ENCODE assay signal across 15 cellular contexts in the genomic region with DNA sequence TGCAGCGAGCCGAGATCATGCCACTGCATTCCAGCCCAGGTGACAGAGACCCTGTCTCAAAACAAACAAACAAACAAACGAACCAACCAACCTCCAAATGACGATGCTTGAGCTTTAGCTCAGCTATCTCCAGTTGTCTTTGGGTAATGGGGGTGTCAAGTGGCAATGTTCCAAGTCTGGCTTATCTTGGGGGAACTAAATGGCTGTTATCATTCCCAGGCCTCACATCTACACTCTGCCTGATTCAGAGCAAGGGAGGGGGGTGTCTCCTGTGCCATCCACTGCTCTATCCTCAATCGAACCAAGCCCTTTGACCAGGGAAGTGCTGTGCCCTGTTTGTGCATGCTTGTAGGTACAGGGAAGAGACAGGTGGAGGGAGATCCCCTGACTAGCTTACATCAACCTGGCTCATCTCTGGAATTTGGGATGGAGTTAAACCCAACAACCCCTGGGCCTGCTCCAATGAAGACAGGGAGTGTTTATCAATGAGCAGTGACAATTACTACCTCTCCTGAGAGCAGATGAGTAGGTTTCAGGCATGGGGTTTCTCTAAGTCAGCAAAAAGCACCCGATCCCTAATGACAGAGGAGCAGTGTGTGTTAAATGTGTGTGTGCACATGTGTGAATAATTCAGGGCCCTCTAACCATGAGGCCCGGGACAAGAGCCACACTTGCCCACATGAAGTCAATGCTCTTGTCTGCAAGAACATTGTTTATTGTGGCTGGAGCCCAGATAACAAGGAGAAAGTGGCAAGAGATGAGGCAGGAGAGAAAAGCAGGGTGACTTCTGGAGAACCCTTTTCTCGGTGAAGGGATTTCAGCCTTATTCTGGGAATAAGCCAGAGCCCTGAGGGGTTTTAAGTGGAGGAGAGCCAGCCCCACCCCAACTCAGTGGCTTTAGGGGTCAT. TPM values are rescaled to one million over a fixed set of nuclear protein-coding genes. Genes with fewer than 3 reads are reported as not detected.
DNase-seq lines count a peak whose midpoint lies in the region; ATAC-seq and TF ChIP-seq lines count a peak whose summit lies in the region.
"Had no signal": no experiment of that assay in that cellular context is flagged by ENCODE, and none has a peak within 500 bp of the region (broad histone marks: within the 10 kb centered on the region; RNA-seq: fewer than 3 reads in every experiment).

No MANE protein-coding gene starts in this region.

- H3K27me3 ChIP-seq in Peyer's patch (no peaks in the 10 kb centered on the region), colonic mucosa (no peaks in the 10 kb centered on the region)
- H3K27me3 ChIP-seq: cardiac muscle cell, pancreas had no signal

- no peak overlapping the region for H3K9ac ChIP-seq in colonic mucosa (ENCODE audit: low read depth in 2 of 2, low read length in 2 of 2)

- peak overlapping the region; percentile 89 for H3K27ac Mint-ChIP-seq in stimulated activated memory B cell treated with anti-CD40 and anti-IgM and Interleukin-4, amounts not matched to agents 10 μg/mL and 1 μg/mL and 100 μg/mL, for 72 hours

- no peak for DNase-seq in activated T-cell treated with anti-CD3 and anti-CD28 coated beads, Interleukin-2, amount 50 U/mL, for 4 hours
- DNase-seq in activated T-cell treated with anti-CD3 and anti-CD28 coated beads for 4 hours (no peak), Peyer's patch (no peak), colonic mucosa (no peak), SKM-1 (lab: John Stamatoyannopoulos, UW; ENCODE audit: unreplicated experiment) (no peak), NCI-H748 (lab: John Stamatoyannopoulos, UW; ENCODE audit: unreplicated experiment) (no peak)
- no peak for DNase-seq in stimulated activated CD4-positive, alpha-beta T cell treated with anti-CD3 and anti-CD28 coated beads, Interleukin-4, amount 100 ng/mL, for 24 hours
- DNase-seq: DND-41, hypothalamus, KG1, NCI-H1694, NCI-H510A treated with DMSO at 0.1 percent for 48 hours had no signal

- no peak for ATAC-seq in activated T-cell treated with anti-CD3 and anti-CD28 coated beads, Interleukin-2, amount 50 U/mL, for 4 hours
- no peak for ATAC-seq in stimulated activated memory B cell treated with anti-CD40 and anti-IgM and Interleukin-4, amounts not matched to agents 10 μg/mL and 1 μg/mL and 100 μg/mL, for 72 hours

- peak overlapping the region; percentile 47 for H3K4me3 Mint-ChIP-seq in activated T-cell treated with anti-CD3 and anti-CD28 coated beads, Interleukin-2, amount 50 U/mL, for 4 hours
- H3K4me3 Mint-ChIP-seq in stimulated activated memory B cell treated with anti-CD40 and anti-IgM and Interleukin-4, amounts not matched to agents 10 μg/mL and 1 μg/mL and 100 μg/mL, for 72 hours, result peak overlapping the region; percentile 54

- no peak for TF ChIP-seq POLR2A in Peyer's patch (IDR thresholded peaks at IDR 0.05)

- H3K27ac ChIP-seq in Peyer's patch (peak overlapping the region in 3 of 4 donors; percentile 2 to 76 (median 22)), colonic mucosa (peak overlapping the region; percentile 75)
- H3K27ac ChIP-seq: cardiac muscle cell, pancreas had no signal

- no peaks in the 10 kb centered on the region for H3K36me3 Mint-ChIP-seq in activated T-cell treated with anti-CD3 and anti-CD28 coated beads, Interleukin-2, amount 50 U/mL, for 4 hours (ENCODE audit: insufficient read depth)
- no peaks in the 10 kb centered on the region for H3K36me3 Mint-ChIP-seq in stimulated activated memory B cell treated with anti-CD40 and anti-IgM and Interleukin-4, amounts not matched to agents 10 μg/mL and 1 μg/mL and 100 μg/mL, for 72 hours

- H3K36me3 ChIP-seq in Peyer's patch (no peaks in the 10 kb centered on the region), colonic mucosa (no peaks in the 10 kb centered on the region)
- H3K36me3 ChIP-seq: cardiac muscle cell, pancreas had no signal

- H3K9me3 Mint-ChIP-seq in activated T-cell treated with anti-CD3 and anti-CD28 coated beads, Interleukin-2, amount 50 U/mL, for 4 hours, result no peaks in the 10 kb centered on the region
- no peaks in the 10 kb centered on the region for H3K9me3 Mint-ChIP-seq in stimulated activated memory B cell treated with anti-CD40 and anti-IgM and Interleukin-4, amounts not matched to agents 10 μg/mL and 1 μg/mL and 100 μg/mL, for 72 hours

- peaks cover 39% of the 10 kb centered on the region for H3K4me1 Mint-ChIP-seq in activated T-cell treated with anti-CD3 and anti-CD28 coated beads, Interleukin-2, amount 50 U/mL, for 4 hours (ENCODE audit: low read depth)
- peaks cover 32% of the 10 kb centered on the region for H3K4me1 Mint-ChIP-seq in stimulated activated memory B cell treated with anti-CD40 and anti-IgM and Interleukin-4, amounts not matched to agents 10 μg/mL and 1 μg/mL and 100 μg/mL, for 72 hours

- H3K27me3 Mint-ChIP-seq in activated T-cell treated with anti-CD3 and anti-CD28 coated beads, Interleukin-2, amount 50 U/mL, for 4 hours (ENCODE audit: low read depth), result no peaks in the 10 kb centered on the region
- H3K27me3 Mint-ChIP-seq in stimulated activated memory B cell treated with anti-CD40 and anti-IgM and Interleukin-4, amounts not matched to agents 10 μg/mL and 1 μg/mL and 100 μg/mL, for 72 hours, result no peaks in the 10 kb centered on the region

- H3K4me1 ChIP-seq in Peyer's patch (peaks cover 0 to 8% (median 0%) of the 10 kb centered on the region in 4 donors), colonic mucosa (peaks cover 7% of the 10 kb centered on the region)
- H3K4me1 ChIP-seq: pancreas had no signal

- no peak overlapping the region for H3K4me3 ChIP-seq in Peyer's patch
- no peak overlapping the region for H3K4me3 ChIP-seq in colonic mucosa
- H3K4me3 ChIP-seq: cardiac muscle cell, pancreas had no signal

- intact Hi-C loops in colonic mucosa (cut with DNase I), result no loop called here

- H3K9me3 ChIP-seq in Peyer's patch (no peaks in the 10 kb centered on the region), colonic mucosa (no peaks in the 10 kb centered on the region)
- H3K9me3 ChIP-seq: pancreas had no signal

- TF ChIP-seq CTCF in Peyer's patch (IDR thresholded peaks at IDR 0.05) (no peak), colonic mucosa (IDR thresholded peaks at IDR 0.05) (no peak)

RNA-seq across cellular contexts. Expression of gene IL6R, which starts 20.2 kb away (rescaled TPM):
- 10 to 100 TPM; 20.7 to 28.7 (median 24.1) TPM for total RNA-seq in activated T-cell treated with anti-CD3 and anti-CD28 coated beads, Interleukin-2, amount 50 U/mL, for 4 hours
- total RNA-seq in Peyer's patch, result 100 to 1,000 TPM in 2 of 4 donors, 10 to 100 TPM in 2; 56.1 to 140 (median 100) TPM
- total RNA-seq in colonic mucosa, result 10 to 100 TPM; 31.7 to 38.2 TPM

RNA-seq across cellular contexts. Expression of gene ATP8B2, which starts 59.6 kb away (rescaled TPM):
- 10 to 100 TPM; 73.1 to 74.9 (median 73.4) TPM for total RNA-seq in activated T-cell treated with anti-CD3 and anti-CD28 coated beads, Interleukin-2, amount 50 U/mL, for 4 hours
- 10 to 100 TPM; 18.6 to 56.9 (median 31.8) TPM for total RNA-seq in Peyer's patch
- total RNA-seq in colonic mucosa, result 1 to 10 TPM; 4.2 to 6.6 TPM
